8 cellular contexts compared by ENCODE assay signal in genomic region chr17:5031365-5032082, GRCh38.
A peak's percentile ranks its signal among the peaks of the same experiment; 100 is the strongest.
DNase-seq lines count a peak whose midpoint lies in the region; ATAC-seq and TF ChIP-seq lines count a peak whose summit lies in the region.

No MANE protein-coding gene starts in this region.

- ATAC-seq in HG02798 (IDR thresholded peaks at IDR 0.05; ENCODE audit: poor library complexity, unreplicated experiment) (peak; percentile 77), HG03442 (IDR thresholded peaks at IDR 0.05; ENCODE audit: unreplicated experiment) (no peak)

- peak; percentile 81 for TF ChIP-seq CTCF in coronary artery (IDR thresholded peaks at IDR 0.05)

- peak; percentile 87 for DNase-seq in GDM1 (lab: John Stamatoyannopoulos, UW)
- peak; percentile 61 for DNase-seq in NCI-H226
- DNase-seq in activated CD4-positive, alpha-beta T cell treated with anti-CD3 and anti-CD28 coated beads for 4 hours: peak; percentile 85 to 87
- no peak for DNase-seq in coronary artery (ENCODE audit: low spot score)
- peak; percentile 97 for DNase-seq in left kidney (ENCODE audit: low read depth, low spot score)
- peak; percentile 55 to 71 for DNase-seq in stimulated activated CD4-positive, alpha-beta T cell treated with anti-CD3 and anti-CD28 coated beads, Interleukin-1b, Interleukin-23, amount 100 ng/mL, for 1 hour (ENCODE audit: low read depth in 2 of 2)

- H3K4me3 ChIP-seq in coronary artery: peak overlapping the region; percentile 75

- H3K27ac ChIP-seq in coronary artery: peak overlapping the region in 1 of 2 donors; percentile 63
